8 cellular contexts compared by ENCODE assay signal in the genomic region with DNA sequence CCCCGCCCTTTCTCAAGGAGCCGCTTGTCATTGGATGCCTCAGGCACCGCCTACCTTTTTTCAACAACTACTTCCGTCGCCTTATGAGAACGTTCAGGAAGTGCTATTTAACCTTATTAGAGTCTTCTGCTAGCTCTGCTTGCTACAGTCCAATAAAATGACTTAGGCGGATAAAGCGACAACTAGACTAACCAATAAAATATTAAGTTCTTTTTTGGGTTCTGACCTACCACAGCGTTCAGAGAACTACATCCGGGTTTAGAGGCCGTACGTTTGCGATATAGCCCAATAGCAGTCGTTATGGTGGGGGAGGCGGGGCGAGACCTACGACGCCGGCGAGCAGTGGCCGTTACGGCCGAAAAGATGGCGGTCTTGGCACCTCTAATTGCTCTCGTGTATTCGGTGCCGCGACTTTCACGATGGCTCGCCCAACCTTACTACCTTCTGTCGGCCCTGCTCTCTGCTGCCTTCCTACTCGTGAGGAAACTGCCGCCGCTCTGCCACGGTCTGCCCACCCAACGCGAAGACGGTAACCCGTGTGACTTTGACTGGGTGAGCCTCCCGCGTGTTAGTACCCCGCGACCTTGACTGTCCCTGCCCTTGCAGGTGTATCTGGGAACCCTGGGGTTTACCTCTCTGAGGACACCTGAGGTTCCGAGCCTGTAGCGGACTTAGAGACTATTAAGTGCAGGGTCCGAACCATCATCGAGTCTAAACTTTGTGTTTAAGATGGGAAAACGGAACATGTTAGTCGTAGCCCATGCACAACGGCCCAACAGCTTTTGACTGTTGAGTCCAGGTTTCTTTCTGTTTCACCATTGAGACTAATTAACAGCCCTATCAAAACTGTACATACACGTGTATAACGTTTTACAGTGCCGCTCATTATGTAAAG. TPM values are rescaled to one million over a fixed set of nuclear protein-coding genes. Genes with fewer than 3 reads are reported as not detected.
DNase-seq lines count a peak whose midpoint lies in the region; ATAC-seq and TF ChIP-seq lines count a peak whose summit lies in the region.

A gene with protein sequence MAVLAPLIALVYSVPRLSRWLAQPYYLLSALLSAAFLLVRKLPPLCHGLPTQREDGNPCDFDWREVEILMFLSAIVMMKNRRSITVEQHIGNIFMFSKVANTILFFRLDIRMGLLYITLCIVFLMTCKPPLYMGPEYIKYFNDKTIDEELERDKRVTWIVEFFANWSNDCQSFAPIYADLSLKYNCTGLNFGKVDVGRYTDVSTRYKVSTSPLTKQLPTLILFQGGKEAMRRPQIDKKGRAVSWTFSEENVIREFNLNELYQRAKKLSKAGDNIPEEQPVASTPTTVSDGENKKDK (plus strand): TSS at position 338 of the 895 bp plus-strand sequence. CDS start 26 bp downstream, at position 364.

- peaks cover 0 to 12% of the 10 kb centered on the region in 2 donors for H3K36me3 ChIP-seq in left lung

- peak; percentile 96 for DNase-seq in NCI-H774 (lab: John Stamatoyannopoulos, UW)
- DNase-seq in activated CD4-positive, alpha-beta T cell treated with anti-CD3 and anti-CD28 coated beads, Interleukin-2, amount 50 U/mL, for 4 hours, result peak; percentile 85 to 86
- DNase-seq in dermis blood vessel endothelial cell, result peak; percentile 98
- DNase-seq in left lung, result peak; percentile 93
- DNase-seq in stimulated activated CD4-positive, alpha-beta T cell treated with anti-CD3 and anti-CD28 coated beads, Interleukin-2, amount 100 ng/mL, for 48 hours, result peak; percentile 84

- H3K27ac ChIP-seq in C4-2B (peak within 1 kb of the TSS; percentile 100), left lung (peak within 1 kb of the TSS; percentile 80 to 94)

- H3K4me3 ChIP-seq in left lung, result peak within 1 kb of the TSS; percentile 97 to 98

- intact Hi-C loops in left lung (cut with DNase I), result no loop called here

- no peaks in the 10 kb centered on the region for H3K9me3 ChIP-seq in left lung

- TF ChIP-seq CTCF in C4-2B (conservative IDR thresholded peaks at IDR 0.05) (no peak), left lung (IDR thresholded peaks at IDR 0.05) (no peak)

- no peaks in the 10 kb centered on the region for H3K27me3 ChIP-seq in left lung

- H3K4me1 ChIP-seq in left lung, result peaks cover 19 to 49% of the 10 kb centered on the region in 2 donors

- ATAC-seq in GM19395 (IDR thresholded peaks at IDR 0.05; ENCODE audit: unreplicated experiment) (peak; percentile 96), HG03565 (IDR thresholded peaks at IDR 0.05; ENCODE audit: unreplicated experiment) (peak; percentile 95), left lung (peak; percentile 94)

RNA-seq across cellular contexts. Expression of the gene that starts here (rescaled TPM):
- total RNA-seq in dermis blood vessel endothelial cell, result 44.8 and 71.9 TPM in 2 replicates
- total RNA-seq in left lung, result 10 to 100 TPM; 67.7 to 88.3 TPM

Comparison
In these comparisons a context has a peak if more than half of its experiments do, and no peak if none do; other contexts are left out.
1. Peak in every context shown above with its lines: DNase-seq, ATAC-seq, H3K4me3 ChIP-seq and H3K27ac ChIP-seq.